8 cellular contexts compared by ENCODE assay signal in genomic region chr14:77603654-77604270, GRCh38. TPM values are rescaled to one million over a fixed set of nuclear protein-coding genes. Genes with fewer than 3 reads are reported as not detected.
DNase-seq lines count a peak whose midpoint lies in the region; ATAC-seq and TF ChIP-seq lines count a peak whose summit lies in the region.

No MANE protein-coding gene starts in this region.

- H3K27me3 Mint-ChIP-seq in chondrocyte (ENCODE audit: low read depth): no peaks in the 10 kb centered on the region
- no peaks in the 10 kb centered on the region for H3K27me3 Mint-ChIP-seq in naive thymus-derived CD8-positive, alpha-beta T cell

- no peak overlapping the region for H3K4me3 ChIP-seq in sigmoid colon

- H3K36me3 ChIP-seq in sigmoid colon: no peaks in the 10 kb centered on the region

- H3K27me3 ChIP-seq in sigmoid colon: no peaks in the 10 kb centered on the region

- POLR2A ChIA-PET in naive thymus-derived CD8-positive, alpha-beta T cell (lab: Charles Lee): no interaction called here
- POLR2A ChIA-PET in HEK293T (lab: Yijun Ruan, JAX): interaction anchor here (1.4 kb wide), 1 partner anchor 13 kb away, joined by 3 read pairs; the partner anchor contains the start of gene SPTLC2

- no peak overlapping the region for H3K27ac ChIP-seq in sigmoid colon

- ATAC-seq in naive thymus-derived CD8-positive, alpha-beta T cell: peak in 1 of 2 donors; percentile 41

- H3K4me1 Mint-ChIP-seq in chondrocyte (ENCODE audit: low read depth): peaks cover 45% of the 10 kb centered on the region
- H3K4me1 Mint-ChIP-seq in naive thymus-derived CD8-positive, alpha-beta T cell: peaks cover 24 to 88% (median 66%) of the 10 kb centered on the region in 4 donors

- TF ChIP-seq CTCF in chondrocyte (IDR thresholded peaks at IDR 0.05): peak; percentile 52
- TF ChIP-seq CTCF in sigmoid colon (IDR thresholded peaks at IDR 0.05): no peak

- peak; percentile 14 for DNase-seq in Caki2 (ENCODE audit: low read depth)
- peak; percentile 49 to 82 for DNase-seq in Kasumi-1 (lab: John Stamatoyannopoulos, UW)
- no peak for DNase-seq in chondrocyte (ENCODE audit: low spot score)
- DNase-seq in naive thymus-derived CD8-positive, alpha-beta T cell: no peak
- no peak for DNase-seq in sigmoid colon
- DNase-seq in central memory CD4-positive, alpha-beta T cell: no peak
- no peak for DNase-seq in HEK293T (ENCODE audit: extremely low spot score)
- no peak for DNase-seq in putamen (ENCODE audit: low spot score)

- intact Hi-C loops in sigmoid colon (cut with DNase I): no loop called here

- CTCF ChIA-PET in HEK293T (lab: Yijun Ruan, JAX): no interaction called here

- TF ChIP-seq POLR2A in sigmoid colon (IDR thresholded peaks at IDR 0.05): no peak

- in situ Hi-C loops in Caki2 (cut with HindIII; ENCODE audit: low pct_unique_long_range_greater_than_20kb, low sequenced_read_pairs): no loop called here

- H3K36me3 Mint-ChIP-seq in chondrocyte (ENCODE audit: low read depth): no peaks in the 10 kb centered on the region
- no peaks in the 10 kb centered on the region for H3K36me3 Mint-ChIP-seq in naive thymus-derived CD8-positive, alpha-beta T cell

- TF ChIP-seq EP300 in sigmoid colon (IDR thresholded peaks at IDR 0.05): no peak

- peak overlapping the region; percentile 58 for H3K27ac Mint-ChIP-seq in chondrocyte (ENCODE audit: unreplicated experiment)
- H3K27ac Mint-ChIP-seq in naive thymus-derived CD8-positive, alpha-beta T cell: peak overlapping the region in 7 of 10 donors; percentile 3 to 79 (median 39)

- H3K4me1 ChIP-seq in sigmoid colon: peaks cover 0 to 23% (median 2%) of the 10 kb centered on the region in 4 donors

- no peaks in the 10 kb centered on the region for H3K9me3 Mint-ChIP-seq in chondrocyte (ENCODE audit: low read depth)
- no peaks in the 10 kb centered on the region for H3K9me3 Mint-ChIP-seq in naive thymus-derived CD8-positive, alpha-beta T cell

- H3K9me3 ChIP-seq in sigmoid colon: no peaks in the 10 kb centered on the region

- H3K4me3 Mint-ChIP-seq in chondrocyte (ENCODE audit: unreplicated experiment): no peak overlapping the region
- peak overlapping the region in 3 of 10 donors; percentile 4 to 39 (median 6) for H3K4me3 Mint-ChIP-seq in naive thymus-derived CD8-positive, alpha-beta T cell

- WGBS in sigmoid colon, 2 donors: 31 to 34% methylated on average over 8 of the region's 8 CpGs

TF ChIP-seq in HEK293T, 16 proteins besides CTCF, POLR2A, EP300 and RAD21:
- TF ChIP-seq FOXA1 (IDR thresholded peaks at IDR 0.05) (no peak), CTBP1 (IDR thresholded peaks at IDR 0.05; ENCODE audit: borderline replicate concordance) (no peak)

RNA-seq across cellular contexts. Expression of gene SPTLC2, which starts 12.7 kb away (rescaled TPM):
- 14.4 and 15.9 TPM in 2 replicates for total RNA-seq in Caki2 (2014; rRNA removed; shearing (Covaris generic); ENCODE audit: low replicate concordance)
- total RNA-seq in chondrocyte (25.3 to 30.1 TPM (median 29.1 TPM) in 3 replicates), sigmoid colon (10 to 100 TPM; 12.4 to 16.5 (median 15.5) TPM)
- total RNA-seq in naive thymus-derived CD8-positive, alpha-beta T cell: 10 to 100 TPM; 22.6 to 26.0 TPM
- 10 to 100 TPM; 10.0 to 11.8 (median 11.2) TPM for polyA plus RNA-seq in naive thymus-derived CD8-positive, alpha-beta T cell
- 10 to 100 TPM in 1 of 3 donors, 1 to 10 TPM in 2; 2.8 to 27.6 (median 3.0) TPM for polyA plus RNA-seq in sigmoid colon

Comparison
In these comparisons a context has a peak if more than half of its experiments do, and no peak if none do; other contexts are left out.
1. DNase-seq: peak in Caki2 (single experiment) and Kasumi-1 (2 of 2); none in chondrocyte (single experiment), naive thymus-derived CD8-positive, alpha-beta T cell (0 of 10), sigmoid colon (single experiment), central memory CD4-positive, alpha-beta T cell (single experiment), HEK293T (single experiment) and putamen (single experiment).